Comparison of ENCODE assay signal across 2 cellular contexts in genomic region chr22:41544671-41545476, GRCh38.
TF ChIP-seq lines count a peak whose summit lies in the region.

No MANE protein-coding gene starts in this region.

TF ChIP-seq in HCT116, 20 proteins besides CTCF, POLR2A, EP300 and RAD21:
- TF ChIP-seq ELF1 (IDR thresholded peaks at IDR 0.05; ENCODE audit: borderline replicate concordance, low read depth) (no peak), POLR2AphosphoS5 (IDR thresholded peaks at IDR 0.05; ENCODE audit: low read depth, low read length) (no peak), SIN3A (IDR thresholded peaks at IDR 0.05; ENCODE audit: low read depth) (no peak), FOSL1 (IDR thresholded peaks at IDR 0.05; ENCODE audit: low read depth) (no peak), MAX (IDR thresholded peaks at IDR 0.05) (no peak), ZBTB33 (IDR thresholded peaks at IDR 0.05; ENCODE audit: extremely low read depth, insufficient replicate concordance, low read length) (no peak), TCF7L2 (IDR thresholded peaks at IDR 0.05; ENCODE audit: borderline replicate concordance, extremely low read depth, insufficient read depth, insufficient read length) (no peak), JUND (IDR thresholded peaks at IDR 0.05) (no peak), EZH2phosphoT487 (IDR thresholded peaks at IDR 0.05; ENCODE audit: borderline replicate concordance) (no peak)

TF ChIP-seq in GM12878, 131 proteins besides CTCF, POLR2A, EP300 and RAD21:
- TF ChIP-seq RB1 (IDR thresholded peaks at IDR 0.05; ENCODE audit: borderline replicate concordance): peak; percentile 18; the same call in 1 of the 2 replicates
- TF ChIP-seq RFX5 (IDR thresholded peaks at IDR 0.05; ENCODE audit: low read depth, low read length): peak; percentile 43; the same call in 1 of the 2 replicates
- no peak for TF ChIP-seq TCF3 (IDR thresholded peaks at IDR 0.05; ENCODE audit: borderline replicate concordance, insufficient read depth, low read depth, low read length)
- peak; percentile 5; the same call in 1 of the 2 replicates for TF ChIP-seq PKNOX1 (IDR thresholded peaks at IDR 0.05)
- TF ChIP-seq SIN3A (IDR thresholded peaks at IDR 0.05; ENCODE audit: low read depth, low read length): 0 out of 2 replicates have a peak, but pooled peaks have one; percentile 68
- no peak for TF ChIP-seq BHLHE40 (IDR thresholded peaks at IDR 0.05; ENCODE audit: borderline replicate concordance in 1 of 2, low read depth in 2 of 2, low read length in 1 of 2)
